8 cellular contexts compared by ENCODE assay signal in genomic region chr3:174442317-174442682, GRCh38.
A peak's percentile ranks its signal among the peaks of the same experiment; 100 is the strongest.
DNase-seq lines count a peak whose midpoint lies in the region; ATAC-seq and TF ChIP-seq lines count a peak whose summit lies in the region.

No MANE protein-coding gene starts in this region.

- H3K36me3 ChIP-seq in DOHH2 (ENCODE audit: control insufficient read depth, low read length) (no peaks in the 10 kb centered on the region), SJCRH30 (no peaks in the 10 kb centered on the region), sigmoid colon (no peaks in the 10 kb centered on the region)

- H3K9me3 ChIP-seq in DOHH2 (ENCODE audit: control insufficient read depth, insufficient read depth, low read length) = no peaks in the 10 kb centered on the region
- 0 out of 2 replicates have a peak, but pooled peaks cover 3% of the 10 kb centered on the region for H3K9me3 ChIP-seq in SJCRH30 (replicated peaks)
- no peaks in the 10 kb centered on the region for H3K9me3 ChIP-seq in sigmoid colon

- no peak for TF ChIP-seq POLR2A in sigmoid colon (IDR thresholded peaks at IDR 0.05)

- no peak for TF ChIP-seq EP300 in sigmoid colon (IDR thresholded peaks at IDR 0.05)

- peak overlapping the region; percentile 83; the same call in 1 of the 2 replicates for H3K4me2 ChIP-seq in DOHH2 (ENCODE audit: low read length)

- H3K79me2 ChIP-seq in DOHH2 (ENCODE audit: control insufficient read depth, low read length) = no peaks in the 10 kb centered on the region

- H3K27ac ChIP-seq in DOHH2 (ENCODE audit: low read depth, low read length) = no peak overlapping the region
- peak overlapping the region; percentile 97 for H3K27ac ChIP-seq in SJCRH30
- peak overlapping the region; percentile 96 to 99 (median 98) for H3K27ac ChIP-seq in sigmoid colon

- 24 to 44% methylated on average over 4 of the region's 4 CpGs for WGBS in sigmoid colon, 2 donors

- H3K27me3 ChIP-seq in DOHH2 (ENCODE audit: control insufficient read depth, low read length) (peaks cover 15% of the 10 kb centered on the region), SJCRH30 (no peaks in the 10 kb centered on the region), sigmoid colon (no peaks in the 10 kb centered on the region)

- intact Hi-C loops in sigmoid colon (cut with DNase I) = no loop called here

- H3K4me1 ChIP-seq in DOHH2 (ENCODE audit: control insufficient read depth, low read length) = peaks cover 13% of the 10 kb centered on the region
- peaks cover 19% of the 10 kb centered on the region for H3K4me1 ChIP-seq in SJCRH30
- H3K4me1 ChIP-seq in sigmoid colon = peaks cover 0 to 21% (median 14%) of the 10 kb centered on the region in 4 donors

- H3K4me3 ChIP-seq in DOHH2 (ENCODE audit: low read length) (no peak overlapping the region; the same call in 1 of the 2 replicates), SJCRH30 (peak overlapping the region; percentile 66), fibroblast of the aortic adventitia (ENCODE audit: low read depth, low read length) (peak overlapping the region; percentile 77), sigmoid colon (peak overlapping the region; percentile 77 to 86 (median 84))

- H3K9me2 ChIP-seq in DOHH2 (replicated peaks; ENCODE audit: control insufficient read depth, low read length) = no peaks in the 10 kb centered on the region

- ATAC-seq in HG02623 (IDR thresholded peaks at IDR 0.05; ENCODE audit: unreplicated experiment) (no peak), GM18909 (IDR thresholded peaks at IDR 0.05; ENCODE audit: poor library complexity, unreplicated experiment) (no peak)

- TF ChIP-seq CTCF in DOHH2 (IDR thresholded peaks at IDR 0.05; ENCODE audit: low read depth, low read length, poor library complexity, severe bottlenecking) = no peak
- TF ChIP-seq CTCF in fibroblast of the aortic adventitia (IDR thresholded peaks at IDR 0.05; ENCODE audit: insufficient read depth, low read length) = no peak
- no peak for TF ChIP-seq CTCF in sigmoid colon (IDR thresholded peaks at IDR 0.05)

- DNase-seq in SJCRH30 = no peak
- no peak for DNase-seq in fibroblast of the aortic adventitia (ENCODE audit: low read depth)
- no peak for DNase-seq in sigmoid colon
- DNase-seq in dermis blood vessel endothelial cell = no peak
- DNase-seq in activated gamma-delta T cell (lab: John Stamatoyannopoulos, UW) = no peak

- H4K20me1 ChIP-seq in DOHH2 (ENCODE audit: control insufficient read depth, insufficient read depth, low read depth, low read length) = no peaks in the 10 kb centered on the region

- no peaks in the 10 kb centered on the region for H3F3A ChIP-seq in DOHH2 (ENCODE audit: control insufficient read depth, insufficient read depth)
